8 cellular contexts compared by ENCODE assay signal in genomic region chr7:39567294-39567693, GRCh38. TPM values are rescaled to one million over a fixed set of nuclear protein-coding genes. Genes with fewer than 3 reads are reported as not detected.
DNase-seq lines count a peak whose midpoint lies in the region; ATAC-seq, FAIRE-seq and TF ChIP-seq lines count a peak whose summit lies in the region.

No MANE protein-coding gene starts in this region.

- intact Hi-C loops in activated naive CD4-positive, alpha-beta T cell treated with anti-CD3 and anti-CD28 coated beads for 36 hours (cut with micrococcal nuclease), result loop anchor here (5.0 kb wide), 2 partner anchors 485 to 660 kb away; partner anchors contain the start of gene VPS41
- intact Hi-C loops in activated T-helper 2 cell treated with anti-CD3 and anti-CD28 coated beads, Interferon-gamma antibody, Interleukin-2, Interleukin-4, amounts not matched to agents 10 μg/mL and 5 μg/mL and 100 μg/mL, durations not matched to agents 14 hours and 24 hours and 36 hours (cut with micrococcal nuclease), result loop anchor here (5.0 kb wide), 2 partner anchors 385 to 565 kb away; partner anchors contain the start of genes CDK13 and MPLKIP

- FAIRE-seq in keratinocyte (lab: Jason Lieb, UNC), result no peak
- FAIRE-seq in frontal cortex (lab: Jason Lieb, UNC), result no peak

- H3K4me3 ChIP-seq in keratinocyte (ENCODE audit: control insufficient read depth in 2 of 3, extremely low read depth in 1 of 3, insufficient read depth in 2 of 3, low read depth in 1 of 3, low read length in 3 of 3), result peak overlapping the region; percentile 85 to 97 (median 94)
- H3K4me3 ChIP-seq in tibial nerve, result peak overlapping the region; percentile 54 to 93 (median 59)

- H3K36me3 Mint-ChIP-seq in activated naive CD4-positive, alpha-beta T cell treated with anti-CD3 and anti-CD28 coated beads for 36 hours (ENCODE audit: low read depth), result peaks cover 6% of the 10 kb centered on the region
- peaks cover 24% of the 10 kb centered on the region for H3K36me3 Mint-ChIP-seq in activated T-helper 2 cell treated with anti-CD3 and anti-CD28 coated beads, Interferon-gamma antibody, Interleukin-2, Interleukin-4, amounts not matched to agents 10 μg/mL and 5 μg/mL and 100 μg/mL, durations not matched to agents 14 hours and 24 hours and 36 hours (ENCODE audit: low read depth)

- WGBS in tibial nerve, 2 donors, result 36 to 38% methylated on average over 2 of the region's 2 CpGs

- DNase-seq in activated naive CD4-positive, alpha-beta T cell treated with anti-CD3 and anti-CD28 coated beads for 36 hours, result no peak
- no peak for DNase-seq in activated naive CD4-positive, alpha-beta T cell treated with anti-CD3 and anti-CD28 coated beads, Interleukin-2, amount 50 U/mL, for 16 hours
- no peak for DNase-seq in activated T-helper 2 cell treated with anti-CD3 and anti-CD28 coated beads, Interferon-gamma antibody, Interleukin-2, Interleukin-4, amounts not matched to agents 10 μg/mL and 5 μg/mL and 100 μg/mL, durations not matched to agents 14 hours and 24 hours and 36 hours (ENCODE audit: low spot score)
- DNase-seq in keratinocyte (ENCODE audit: low read depth, low spot score) (no peak), tibial nerve (ENCODE audit: low spot score in 2 of 2) (no peak), frontal cortex (ENCODE audit: low spot score in 2 of 2) (no peak), KBM-7 (no peak)

- TF ChIP-seq CTCF in keratinocyte (optimal IDR thresholded peaks at IDR 0.05 in 1 of 3, IDR thresholded peaks at IDR 0.05 in 1 of 3, conservative IDR thresholded peaks at IDR 0.05 in 1 of 3; ENCODE audit: extremely low read depth in 1 of 3, insufficient read depth in 2 of 3, low read length in 3 of 3), result no peak
- no peak for TF ChIP-seq CTCF in tibial nerve (IDR thresholded peaks at IDR 0.05)

- TF ChIP-seq POLR2A in tibial nerve (IDR thresholded peaks at IDR 0.05), result no peak

- peaks cover 18% of the 10 kb centered on the region for H3K4me1 Mint-ChIP-seq in activated naive CD4-positive, alpha-beta T cell treated with anti-CD3 and anti-CD28 coated beads for 36 hours (ENCODE audit: low read depth)
- H3K4me1 Mint-ChIP-seq in activated T-helper 2 cell treated with anti-CD3 and anti-CD28 coated beads, Interferon-gamma antibody, Interleukin-2, Interleukin-4, amounts not matched to agents 10 μg/mL and 5 μg/mL and 100 μg/mL, durations not matched to agents 14 hours and 24 hours and 36 hours (ENCODE audit: low read depth), result peaks cover 18% of the 10 kb centered on the region

- no peaks in the 10 kb centered on the region for H3K27me3 Mint-ChIP-seq in activated naive CD4-positive, alpha-beta T cell treated with anti-CD3 and anti-CD28 coated beads for 36 hours (ENCODE audit: low read depth)
- peaks cover 9% of the 10 kb centered on the region for H3K27me3 Mint-ChIP-seq in activated T-helper 2 cell treated with anti-CD3 and anti-CD28 coated beads, Interferon-gamma antibody, Interleukin-2, Interleukin-4, amounts not matched to agents 10 μg/mL and 5 μg/mL and 100 μg/mL, durations not matched to agents 14 hours and 24 hours and 36 hours (ENCODE audit: low read depth)

- H3K27ac Mint-ChIP-seq in activated naive CD4-positive, alpha-beta T cell treated with anti-CD3 and anti-CD28 coated beads for 36 hours, result no peak overlapping the region
- no peak overlapping the region for H3K27ac Mint-ChIP-seq in activated T-helper 2 cell treated with anti-CD3 and anti-CD28 coated beads, Interferon-gamma antibody, Interleukin-2, Interleukin-4, amounts not matched to agents 10 μg/mL and 5 μg/mL and 100 μg/mL, durations not matched to agents 14 hours and 24 hours and 36 hours

- H3K27me3 ChIP-seq in keratinocyte (ENCODE audit: control insufficient read depth, extremely low read depth, insufficient read depth, low read length), result no peaks in the 10 kb centered on the region
- no peaks in the 10 kb centered on the region for H3K27me3 ChIP-seq in tibial nerve

- CTCF ChIA-PET in activated naive CD4-positive, alpha-beta T cell treated with anti-CD3 and anti-CD28 coated beads for 36 hours (lab: Charles Lee), result interaction anchor here (0.6 to 1.3 kb wide), 4 partner anchors 13 to 183 kb away, joined by 3 to 14 read pairs (median 3); no protein-coding TSS in a partner anchor

- H3K4me3 Mint-ChIP-seq in activated naive CD4-positive, alpha-beta T cell treated with anti-CD3 and anti-CD28 coated beads for 36 hours, result peak overlapping the region; percentile 97
- peak overlapping the region; percentile 99 for H3K4me3 Mint-ChIP-seq in activated T-helper 2 cell treated with anti-CD3 and anti-CD28 coated beads, Interferon-gamma antibody, Interleukin-2, Interleukin-4, amounts not matched to agents 10 μg/mL and 5 μg/mL and 100 μg/mL, durations not matched to agents 14 hours and 24 hours and 36 hours (ENCODE audit: low read depth)

- peak overlapping the region; percentile 91 for H3K4me2 ChIP-seq in keratinocyte (ENCODE audit: control insufficient read depth, extremely low read depth, insufficient read depth, low read depth, low read length)

- H3K9me3 Mint-ChIP-seq in activated naive CD4-positive, alpha-beta T cell treated with anti-CD3 and anti-CD28 coated beads for 36 hours, result no peaks in the 10 kb centered on the region
- no peaks in the 10 kb centered on the region for H3K9me3 Mint-ChIP-seq in activated T-helper 2 cell treated with anti-CD3 and anti-CD28 coated beads, Interferon-gamma antibody, Interleukin-2, Interleukin-4, amounts not matched to agents 10 μg/mL and 5 μg/mL and 100 μg/mL, durations not matched to agents 14 hours and 24 hours and 36 hours

- H3K4me1 ChIP-seq in keratinocyte (ENCODE audit: control insufficient read depth, extremely low read depth, insufficient read depth, low read length) (peaks cover 12% of the 10 kb centered on the region), tibial nerve (peaks cover 0 to 26% (median 6%) of the 10 kb centered on the region in 4 donors)

- no peak overlapping the region for H2AFZ ChIP-seq in keratinocyte (ENCODE audit: control insufficient read depth, low read length)

- H3K36me3 ChIP-seq in keratinocyte (ENCODE audit: control insufficient read depth in 2 of 2, extremely low read depth in 1 of 2, insufficient read depth in 2 of 2, low read length in 2 of 2) (peaks cover 0 to 2% of the 10 kb centered on the region in 2 experiments), tibial nerve (peaks cover 0 to 16% (median 0%) of the 10 kb centered on the region in 3 donors)

- H3K9me3 ChIP-seq in keratinocyte (ENCODE audit: control insufficient read depth, low read depth, low read length) (no peaks in the 10 kb centered on the region), tibial nerve (no peaks in the 10 kb centered on the region)

- dilution Hi-C loops in keratinocyte (cut with MboI; ENCODE audit: extremely low pct_ligation_motif_present, low sequenced_read_pairs), result no loop called here

- no peaks in the 10 kb centered on the region for H3K9me1 ChIP-seq in keratinocyte (ENCODE audit: control insufficient read depth, extremely low read depth, insufficient read depth, low read length)

- H3K27ac ChIP-seq in keratinocyte (ENCODE audit: control insufficient read depth, insufficient read depth, low read length) (no peak overlapping the region), tibial nerve (no peak overlapping the region)

- peak overlapping the region; percentile 75 for H3K9ac ChIP-seq in keratinocyte (ENCODE audit: control insufficient read depth, extremely low read depth, insufficient read depth, low read length)

- in situ Hi-C loops in KBM-7 (cut with MboI; ENCODE audit: low pct_unique_long_range_greater_than_20kb, low sequenced_read_pairs), result no loop called here

- no peak for TF ChIP-seq EP300 in tibial nerve (IDR thresholded peaks at IDR 0.05)

- peaks cover 24% of the 10 kb centered on the region for H3K79me2 ChIP-seq in keratinocyte (ENCODE audit: control insufficient read depth, insufficient read depth, low read length)

- no peak for ATAC-seq in GM21423 (IDR thresholded peaks at IDR 0.05; ENCODE audit: unreplicated experiment)

- no peaks in the 10 kb centered on the region for H4K20me1 ChIP-seq in keratinocyte (ENCODE audit: control insufficient read depth, extremely low read depth, insufficient read depth, low read length)

RNA-seq across cellular contexts. Expression of gene YAE1, which starts 1.1 kb away (rescaled TPM):
- 1 to 10 TPM; 4.6 to 5.5 TPM for total RNA-seq in activated naive CD4-positive, alpha-beta T cell treated with anti-CD3 and anti-CD28 coated beads for 36 hours
- total RNA-seq in activated T-helper 2 cell treated with anti-CD3 and anti-CD28 coated beads, Interferon-gamma antibody, Interleukin-2, Interleukin-4, amounts not matched to agents 10 μg/mL and 5 μg/mL and 100 μg/mL, durations not matched to agents 14 hours and 24 hours and 36 hours, result 11.9 TPM in 2 replicates
- polyA plus RNA-seq in keratinocyte, result 21.7 to 43.7 TPM (median 23.0 TPM) in 3 replicates
- 12.4 TPM for polyA plus RNA-seq in keratinocyte (2011; ENCODE audit: low read depth)
- polyA plus RNA-seq in keratinocyte (2011; cell fraction: cytosol; rRNA removed), result 19.5 and 35.7 TPM in 2 replicates
- polyA plus RNA-seq in keratinocyte (2011; cell fraction: nucleus; rRNA removed), result 19.2 and 24.1 TPM in 2 replicates
- polyA plus RNA-seq in keratinocyte (2012; ENCODE audit: low replicate concordance), result 12.8 and 20.3 TPM in 2 replicates
- 2.2 to 15.9 TPM (median 4.4 TPM) in 3 replicates for polyA minus RNA-seq in keratinocyte
- 15.5 TPM for polyA minus RNA-seq in keratinocyte (2011; cell fraction: cytosol; rRNA and poly(A)+ RNA removed)
- polyA minus RNA-seq in keratinocyte (2011; cell fraction: nucleus; rRNA and poly(A)+ RNA removed), result 9.0 and 15.5 TPM in 2 replicates
- 10 to 100 TPM in 3 of 4 donors, 1 to 10 TPM in 1; 7.1 to 29.3 (median 18.4) TPM for total RNA-seq in tibial nerve
- 45.2 TPM for total RNA-seq in frontal cortex

RNA-seq across cellular contexts. Expression of gene RALA, which starts 56.1 kb away (rescaled TPM):
- total RNA-seq in activated naive CD4-positive, alpha-beta T cell treated with anti-CD3 and anti-CD28 coated beads for 36 hours, result 10 to 100 TPM; 30.3 to 35.6 TPM
- total RNA-seq in activated T-helper 2 cell treated with anti-CD3 and anti-CD28 coated beads, Interferon-gamma antibody, Interleukin-2, Interleukin-4, amounts not matched to agents 10 μg/mL and 5 μg/mL and 100 μg/mL, durations not matched to agents 14 hours and 24 hours and 36 hours, result 33.1 and 35.3 TPM in 2 replicates
- polyA plus RNA-seq in keratinocyte, result 40.5 to 64.6 TPM (median 44.2 TPM) in 3 replicates
- 143 TPM for polyA plus RNA-seq in keratinocyte (2011; ENCODE audit: low read depth)
- 44.0 and 74.3 TPM in 2 replicates for polyA plus RNA-seq in keratinocyte (2011; cell fraction: cytosol; rRNA removed)
- polyA plus RNA-seq in keratinocyte (2011; cell fraction: nucleus; rRNA removed), result 30.9 and 38.6 TPM in 2 replicates
- 37.1 and 66.7 TPM in 2 replicates for polyA plus RNA-seq in keratinocyte (2012; ENCODE audit: low replicate concordance)
- polyA minus RNA-seq in keratinocyte, result 30.9 to 60.7 TPM (median 30.9 TPM) in 3 replicates
- polyA minus RNA-seq in keratinocyte (2011; cell fraction: cytosol; rRNA and poly(A)+ RNA removed), result 71.0 TPM
- 30.6 and 42.5 TPM in 2 replicates for polyA minus RNA-seq in keratinocyte (2011; cell fraction: nucleus; rRNA and poly(A)+ RNA removed)
- total RNA-seq in tibial nerve (10 to 100 TPM; 16.7 to 38.2 (median 23.9) TPM), frontal cortex (35.5 TPM)
